In the genomic region with DNA sequence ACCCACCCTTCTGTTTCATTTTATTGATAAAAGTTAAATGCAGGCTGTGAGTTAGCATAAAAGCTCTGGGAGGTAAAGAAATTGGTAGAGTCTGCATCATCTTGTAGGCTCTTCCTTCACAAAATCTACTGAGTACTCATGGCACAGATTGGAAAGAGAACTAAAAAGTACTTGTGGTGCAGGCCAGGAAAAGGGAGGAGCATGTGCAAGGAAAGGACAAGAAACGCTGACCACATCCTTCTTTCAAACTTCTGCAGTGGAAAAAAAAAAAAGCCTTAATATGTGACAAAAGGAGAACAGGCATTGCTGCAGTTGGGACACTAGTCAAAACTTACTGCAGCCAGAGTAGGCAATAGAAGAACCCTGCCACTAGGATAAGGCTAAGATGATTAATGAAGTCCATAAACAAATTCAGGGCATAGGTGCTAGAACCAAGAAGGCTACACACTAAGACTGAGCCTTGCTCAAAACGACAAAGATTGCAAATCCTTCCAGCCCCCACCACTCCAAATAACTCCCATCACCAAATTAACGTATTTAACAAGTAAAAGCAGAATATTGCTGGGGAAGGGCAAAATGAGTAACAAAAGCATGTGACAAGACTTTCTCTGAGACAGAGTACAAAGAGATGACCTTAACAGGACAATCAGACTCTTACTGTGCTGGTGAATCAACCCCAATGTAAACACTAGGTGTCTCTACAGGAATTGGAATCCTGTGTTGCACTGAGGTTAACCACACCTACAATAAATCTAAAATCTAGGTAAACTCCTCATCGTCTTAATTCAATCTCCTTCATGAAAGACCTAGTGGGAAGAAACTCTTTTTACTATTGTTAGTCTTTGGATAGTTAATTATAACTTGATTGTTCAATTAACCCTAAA, we compare ENCODE assay signal across 14 cellular contexts.
DNase-seq lines count a peak whose midpoint lies in the region; ATAC-seq and TF ChIP-seq lines count a peak whose summit lies in the region.
"Had no signal": no experiment of that assay in that cellular context is flagged by ENCODE, and none has a peak within 500 bp of the region (broad histone marks: within the 10 kb centered on the region; RNA-seq: fewer than 3 reads in every experiment).

No MANE protein-coding gene starts in this region.

- CTCF ChIA-PET in HCT116 (lab: Charles Lee) (no interaction called here), RWPE1 (lab: Yijun Ruan, JAX) (no interaction called here)

- H4K20me1 ChIP-seq in HCT116 (ENCODE audit: insufficient read depth), result no peaks in the 10 kb centered on the region

- no peak overlapping the region for H3K9ac ChIP-seq in HCT116 (ENCODE audit: low read length)

- peak; percentile 23 for TF ChIP-seq RAD21 in HCT116 (IDR thresholded peaks at IDR 0.05; ENCODE audit: low read depth)

- H3K36me3 ChIP-seq in BE2C (no peaks in the 10 kb centered on the region), HCT116 (ENCODE audit: control insufficient read depth in 1 of 2, insufficient read depth in 2 of 2, low read length in 2 of 2) (no peaks in the 10 kb centered on the region)
- H3K36me3 ChIP-seq: upper lobe of right lung had no signal

- ATAC-seq in HCT116 (no peak), GM21381 (IDR thresholded peaks at IDR 0.05; ENCODE audit: unreplicated experiment) (no peak), GM18907 (IDR thresholded peaks at IDR 0.05; ENCODE audit: unreplicated experiment) (no peak)
- ATAC-seq: upper lobe of right lung had no signal

- no TSS peak for BruUV-seq in HCT116 (replicated peaks; lab: Mats Ljungman, UMichigan)

- no peaks in the 10 kb centered on the region for H3K79me2 ChIP-seq in HCT116 (ENCODE audit: insufficient read depth, low read length)

- no peak overlapping the region for H3K4me2 ChIP-seq in HCT116 (ENCODE audit: low read length)

- intact Hi-C loops in HCT116 (cut with micrococcal nuclease), result no loop called here

- no peak overlapping the region for H3K27ac ChIP-seq in HCT116 (ENCODE audit: low read depth, low read length)
- no peak overlapping the region for H3K27ac ChIP-seq in RWPE1
- H3K27ac ChIP-seq: upper lobe of right lung had no signal

- RAD21 ChIA-PET in HCT116 (lab: Charles Lee; ENCODE audit: low non-redundant PET in 1 of 2, low total read pairs in 2 of 2, uncharacterized antibody in 2 of 2, unreplicated experiment in 2 of 2), result no interaction called here

- no peak for TF ChIP-seq POLR2A in HCT116 (IDR thresholded peaks at IDR 0.05; ENCODE audit: borderline replicate concordance, extremely low read depth, insufficient read depth, insufficient read length)

- TF ChIP-seq CTCF in BE2C (IDR thresholded peaks at IDR 0.05; ENCODE audit: low read depth, low read length) (peak; percentile 56), HCT116 (IDR thresholded peaks at IDR 0.05 in 2 of 3, conservative IDR thresholded peaks at IDR 0.05 in 1 of 3; ENCODE audit: borderline replicate concordance in 1 of 3, insufficient read depth in 1 of 3, low read depth in 2 of 3, low read length in 2 of 3) (0 out of 6 replicates have a peak, but pooled peaks of 1 of the 3 experiments have one; percentile 3), RWPE1 (conservative IDR thresholded peaks at IDR 0.05; ENCODE audit: low read depth) (peak; percentile 47)

- no peaks in the 10 kb centered on the region for H3K9me2 ChIP-seq in HCT116 (ENCODE audit: insufficient read depth)

- POLR2A ChIA-PET in HCT116 (lab: Charles Lee) (no interaction called here), RWPE1 (lab: Yijun Ruan, JAX; ENCODE audit: low non-redundant PET) (no interaction called here)

- H3K4me3 ChIP-seq in BE2C (ENCODE audit: low read depth, low read length) (no peak overlapping the region), HCT116 (replicated peaks in 1 of 2; ENCODE audit: low read depth in 1 of 2, low read length in 2 of 2) (no peak overlapping the region)
- H3K4me3 ChIP-seq: upper lobe of right lung had no signal

- H3K9me3 ChIP-seq in BE2C (peaks cover 4% of the 10 kb centered on the region; the same call in 1 of the 2 replicates), HCT116 (ENCODE audit: control insufficient read depth in 1 of 2, insufficient read depth in 1 of 2, low read depth in 1 of 2, low read length in 2 of 2) (peaks cover 0 to 4% of the 10 kb centered on the region in 2 experiments; a peak in 1 of 4 replicates)
- H3K9me3 ChIP-seq: upper lobe of right lung had no signal

- no peak overlapping the region for H2AFZ ChIP-seq in HCT116 (ENCODE audit: low read depth, low read length, poor library complexity, severe bottlenecking)

- H3K27me3 ChIP-seq in BE2C (no peaks in the 10 kb centered on the region), HCT116 (ENCODE audit: insufficient read depth, low read length) (no peaks in the 10 kb centered on the region)
- H3K27me3 ChIP-seq: upper lobe of right lung had no signal

- H3K4me1 ChIP-seq in BE2C (peaks cover 2% of the 10 kb centered on the region; the same call in 1 of the 2 replicates), HCT116 (ENCODE audit: control insufficient read depth in 1 of 2, insufficient read depth in 2 of 2, low read length in 2 of 2) (no peaks in the 10 kb centered on the region)
- H3K4me1 ChIP-seq: upper lobe of right lung had no signal

- no peak for DNase-seq in BE2C
- DNase-seq in HCT116 (ENCODE audit: low read depth, low spot score), result no peak
- peak; percentile 50 for DNase-seq in RWPE1 (ENCODE audit: low spot score)
- peak; percentile 20 for DNase-seq in iPS-NIHi11 (ENCODE audit: low spot score)
- DNase-seq in activated CD8-positive, alpha-beta memory T cell treated with anti-CD3 and anti-CD28 coated beads for 24 hours, result no peak
- DNase-seq in inferior parietal cortex (ENCODE audit: extremely low spot score), result no peak
- DNase-seq: effector memory CD4-positive, alpha-beta T cell; HFFc6; hypothalamus; NCI-H526 treated with DMSO at 0.1 percent for 48 hours; T-helper 2 cell; upper lobe of right lung had no signal

TF ChIP-seq in HCT116, 20 proteins besides CTCF, POLR2A, EP300 and RAD21:
- TF ChIP-seq EZH2phosphoT487 (IDR thresholded peaks at IDR 0.05; ENCODE audit: borderline replicate concordance), result no peak
- no peak for TF ChIP-seq ATF3 (IDR thresholded peaks at IDR 0.05)
- TF ChIP-seq SRF (IDR thresholded peaks at IDR 0.05; ENCODE audit: low read depth), result no peak
- TF ChIP-seq REST (IDR thresholded peaks at IDR 0.05; ENCODE audit: low read depth), result no peak
- TF ChIP-seq CBX3 (IDR thresholded peaks at IDR 0.05; ENCODE audit: low read depth), result no peak
- no peak for TF ChIP-seq SP1 (IDR thresholded peaks at IDR 0.05; ENCODE audit: low read depth)
- TF ChIP-seq JUND (IDR thresholded peaks at IDR 0.05), result no peak
- TF ChIP-seq ZFX (IDR thresholded peaks at IDR 0.05), result no peak

Comparison
In these comparisons a context has a peak if more than half of its experiments do, and no peak if none do; other contexts are left out.
1. DNase-seq: peak in RWPE1 (single experiment) and iPS-NIHi11 (single experiment); none in BE2C (single experiment), HCT116 (single experiment), activated CD8-positive, alpha-beta memory T cell treated with anti-CD3 and anti-CD28 coated beads for 24 hours (single experiment) and inferior parietal cortex (single experiment).